ENCODE assay signal across 15 cellular contexts in the genomic region with DNA sequence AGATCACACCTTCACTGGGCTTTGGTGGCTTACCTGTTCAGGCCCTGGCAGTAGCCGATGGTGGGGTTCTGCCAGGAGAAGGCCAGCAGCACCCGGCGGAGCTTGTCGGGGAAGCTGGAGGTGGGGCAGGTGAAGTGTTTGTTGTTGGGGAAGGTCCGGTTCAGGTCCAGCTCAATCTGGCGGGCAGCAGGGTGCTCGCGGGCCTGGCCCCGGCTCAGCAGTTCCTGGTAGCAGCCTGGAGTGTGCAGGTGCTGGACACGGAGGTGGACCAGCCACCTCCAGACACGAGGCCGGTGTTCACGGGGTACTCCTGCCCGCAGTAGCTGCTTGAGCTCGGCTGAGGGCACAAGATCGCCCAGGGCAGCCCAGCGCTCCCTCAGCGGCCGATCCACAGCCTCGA.
"Had no signal": no experiment of that assay in that cellular context is flagged by ENCODE, and none has a peak within 500 bp of the region (broad histone marks: within the 10 kb centered on the region; RNA-seq: fewer than 3 reads in every experiment).

No MANE protein-coding gene starts in this region.

- H3K79me2 ChIP-seq: parathyroid adenoma had no signal

- H3K27ac ChIP-seq: dorsolateral prefrontal cortex, parathyroid adenoma, prostate gland, right atrium auricular region, sigmoid colon, transverse colon had no signal

- DNase-seq: central memory CD4-positive, alpha-beta T cell; dorsolateral prefrontal cortex; effector CD4-positive, alpha-beta T cell; hypothalamus; naive thymus-derived CD8-positive, alpha-beta T cell; nephron progenitor cell; sigmoid colon; stimulated activated CD4-positive, alpha-beta T cell treated with anti-CD3 and anti-CD28 coated beads, Interleukin-2, amount 100 ng/mL, for 24 hours; stimulated activated CD4-positive, alpha-beta T cell treated with anti-CD3 and anti-CD28 coated beads, Interleukin-4, amount 100 ng/mL, for 24 hours; stimulated activated naive CD4-positive, alpha-beta T cell treated with Interleukin-2 at 50 U/mL for 16 hours; transverse colon had no signal

- H3K4me3 ChIP-seq: dorsolateral prefrontal cortex, prostate gland, right atrium auricular region, sigmoid colon, transverse colon had no signal

- ATAC-seq: naive thymus-derived CD8-positive, alpha-beta T cell; stimulated activated effector memory CD8-positive, alpha-beta T cell treated with anti-CD3 and anti-CD28 coated beads, Interleukin-12 subunit alpha, Interleukin-12 subunit beta, amount 100 ng/mL, for 72 hours had no signal

- H3K27me3 ChIP-seq: dorsolateral prefrontal cortex, right atrium auricular region, sigmoid colon, transverse colon had no signal

- H2AFZ ChIP-seq: parathyroid adenoma had no signal

- H3K36me3 ChIP-seq: prostate gland, right atrium auricular region, transverse colon had no signal

- H3K4me1 ChIP-seq: parathyroid adenoma, prostate gland, right atrium auricular region had no signal

- H3K9me3 ChIP-seq: prostate gland, right atrium auricular region, sigmoid colon, transverse colon had no signal
